Comparison of ENCODE assay signal across 1 cellular context in genomic region chr6:3403244-3404154, GRCh38.
TF ChIP-seq lines count a peak whose summit lies in the region.

No MANE protein-coding gene starts in this region.

TF ChIP-seq in HepG2, 621 proteins besides CTCF, POLR2A, EP300 and RAD21 (continued from another document and continues in another):
- no peak for TF ChIP-seq ZNF142 (CRISPR knock-in tag; IDR thresholded peaks at IDR 0.05)
- TF ChIP-seq ZNF572 (CRISPR knock-in tag; IDR thresholded peaks at IDR 0.05) = no peak
- TF ChIP-seq HNRNPUL1 (IDR thresholded peaks at IDR 0.05; ENCODE audit: low read depth, low read length) = peak; percentile 93
- TF ChIP-seq PREB (CRISPR knock-in tag; IDR thresholded peaks at IDR 0.05) = no peak
- TF ChIP-seq ADNP (CRISPR knock-in tag; IDR thresholded peaks at IDR 0.05) = no peak; the same call in 1 of the 2 replicates
- no peak for TF ChIP-seq ZNF674 (CRISPR knock-in tag; IDR thresholded peaks at IDR 0.05; ENCODE audit: low read depth)
- no peak for TF ChIP-seq HDAC6 (IDR thresholded peaks at IDR 0.05; ENCODE audit: low read depth, low read length)
- TF ChIP-seq HIC2 (CRISPR knock-in tag; IDR thresholded peaks at IDR 0.05; ENCODE audit: low read depth) = peak; percentile 82
- TF ChIP-seq SMARCE1 (IDR thresholded peaks at IDR 0.05; ENCODE audit: borderline replicate concordance) = no peak
- TF ChIP-seq ZNF431 (CRISPR knock-in tag; IDR thresholded peaks at IDR 0.05; ENCODE audit: borderline replicate concordance, low read depth) = no peak
- TF ChIP-seq GATA4 (IDR thresholded peaks at IDR 0.05; ENCODE audit: borderline replicate concordance, low read depth) = peak; percentile 94
- peak; percentile 21; the same call in 1 of the 2 replicates for TF ChIP-seq NFATC3 (CRISPR knock-in tag; IDR thresholded peaks at IDR 0.05)
- TF ChIP-seq ZNF160 (CRISPR knock-in tag; IDR thresholded peaks at IDR 0.05) = 0 out of 2 replicates have a peak, but pooled peaks have one; percentile 60
- no peak for TF ChIP-seq ZNF432 (CRISPR knock-in tag; IDR thresholded peaks at IDR 0.05; ENCODE audit: borderline replicate concordance)
- TF ChIP-seq FLYWCH1 (CRISPR knock-in tag; IDR thresholded peaks at IDR 0.05) = no peak
- TF ChIP-seq ZKSCAN5 (CRISPR knock-in tag; IDR thresholded peaks at IDR 0.05) = peak; percentile 20; the same call in 1 of the 2 replicates
- TF ChIP-seq CEBPB (IDR thresholded peaks at IDR 0.05; ENCODE audit: borderline replicate concordance, low read depth, low read length) = peak; percentile 92
- peak; percentile 90 for TF ChIP-seq IRF9 (CRISPR knock-in tag; IDR thresholded peaks at IDR 0.05; ENCODE audit: borderline replicate concordance)
- peak; percentile 99 for TF ChIP-seq MIER3 (CRISPR knock-in tag; IDR thresholded peaks at IDR 0.05; ENCODE audit: borderline replicate concordance)
- TF ChIP-seq ZNF724P (CRISPR knock-in tag; IDR thresholded peaks at IDR 0.05; ENCODE audit: borderline replicate concordance) = 0 out of 2 replicates have a peak, but pooled peaks have one; percentile 24
- no peak for TF ChIP-seq ZNF383 (CRISPR knock-in tag; IDR thresholded peaks at IDR 0.05; ENCODE audit: borderline replicate concordance)
- TF ChIP-seq ZNF503 (CRISPR knock-in tag; IDR thresholded peaks at IDR 0.05) = peak; percentile 99
- peak; percentile 89 for TF ChIP-seq SOX13 (IDR thresholded peaks at IDR 0.05)
- TF ChIP-seq SOX13 (CRISPR knock-in tag; conservative IDR thresholded peaks at IDR 0.05 in 1 of 2, IDR thresholded peaks at IDR 0.05 in 1 of 2) = peak in 1 of 2 experiments; percentile 95; a peak in 2 of 4 replicates
- TF ChIP-seq TRIM22 (IDR thresholded peaks at IDR 0.05) = no peak
- TF ChIP-seq HNF1B (CRISPR knock-in tag; IDR thresholded peaks at IDR 0.05) = peak; percentile 100
- TF ChIP-seq HHEX (CRISPR knock-in tag; IDR thresholded peaks at IDR 0.05) = peak; percentile 73
- TF ChIP-seq SNAPC2 (CRISPR knock-in tag; IDR thresholded peaks at IDR 0.05) = peak; percentile 87; the same call in 1 of the 2 replicates
- TF ChIP-seq NCOA1 (CRISPR knock-in tag; IDR thresholded peaks at IDR 0.05) = no peak
- no peak for TF ChIP-seq ZNF678 (CRISPR knock-in tag; IDR thresholded peaks at IDR 0.05)
- TF ChIP-seq ELF4 (CRISPR knock-in tag; IDR thresholded peaks at IDR 0.05; ENCODE audit: borderline replicate concordance) = no peak
- TF ChIP-seq DMAP1 (CRISPR knock-in tag; IDR thresholded peaks at IDR 0.05) = peak; percentile 73; the same call in 1 of the 2 replicates
- TF ChIP-seq ZNF276 (CRISPR knock-in tag; IDR thresholded peaks at IDR 0.05; ENCODE audit: low read depth) = no peak
- peak; percentile 78 for TF ChIP-seq TBL1XR1 (IDR thresholded peaks at IDR 0.05; ENCODE audit: borderline replicate concordance, low read length, partially characterized antibody)
- peak; percentile 69; the same call in 1 of the 2 replicates for TF ChIP-seq ZNF749 (CRISPR knock-in tag; IDR thresholded peaks at IDR 0.05; ENCODE audit: borderline replicate concordance)
- TF ChIP-seq ZNF292 (CRISPR knock-in tag; IDR thresholded peaks at IDR 0.05; ENCODE audit: borderline replicate concordance, low read depth) = peak; percentile 99
- TF ChIP-seq ZNF101 (CRISPR knock-in tag; IDR thresholded peaks at IDR 0.05; ENCODE audit: borderline replicate concordance, low read depth) = no peak
- TF ChIP-seq ZSCAN12 (CRISPR knock-in tag; IDR thresholded peaks at IDR 0.05) = no peak
- peak; percentile 100 for TF ChIP-seq HNF1A (IDR thresholded peaks at IDR 0.05; ENCODE audit: low read depth)
- peak; percentile 100 for TF ChIP-seq HNF1A (CRISPR knock-in tag; IDR thresholded peaks at IDR 0.05; ENCODE audit: borderline replicate concordance)
